ENCODE assay signal across 7 cellular contexts in the genomic region with DNA sequence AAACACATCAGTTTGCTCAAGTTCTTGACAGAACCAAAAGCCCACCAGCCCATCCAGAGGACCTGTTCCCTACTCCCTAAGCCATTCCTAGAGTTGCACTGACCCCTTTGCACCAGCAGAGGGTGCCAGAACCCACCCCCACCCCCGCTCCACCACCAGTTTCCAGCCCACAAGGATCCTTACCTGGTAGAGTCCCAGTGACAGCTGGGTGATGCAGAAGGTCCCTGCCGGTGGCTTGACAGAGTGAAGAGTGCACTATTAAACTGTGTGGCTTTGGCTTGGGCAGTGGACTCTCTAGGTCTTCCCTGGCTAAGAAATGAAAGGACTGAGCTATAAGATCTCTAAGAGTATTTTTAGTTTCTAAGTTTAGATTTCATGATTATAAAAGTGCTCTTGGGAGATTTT.
DNase-seq lines count a peak whose midpoint lies in the region; ATAC-seq, FAIRE-seq and TF ChIP-seq lines count a peak whose summit lies in the region.

No MANE protein-coding gene starts in this region.

- FAIRE-seq in astrocyte (lab: Jason Lieb, UNC), result no peak

- H4K20me1 ChIP-seq in astrocyte (ENCODE audit: insufficient read depth, low read length), result no peaks in the 10 kb centered on the region

- peak; percentile 66 for DNase-seq in GM13977 (ENCODE audit: low spot score)
- DNase-seq in NCI-H1105 treated with DMSO at 0.1 percent for 48 hours (lab: John Stamatoyannopoulos, UW), result peak; percentile 55
- DNase-seq in T-helper 2 cell treated with Interferon-gamma antibody and Interleukin-4, amounts not matched to agents 5 μg/mL and 100 μg/mL, for 36 hours (ENCODE audit: low spot score), result peak; percentile 24
- no peak for DNase-seq in astrocyte (ENCODE audit: low read depth)
- peak; percentile 22 for DNase-seq in iPS DF 6.9 (ENCODE audit: low read depth, low spot score)
- DNase-seq in stimulated activated CD4-positive, alpha-beta T cell treated with anti-CD3 and anti-CD28 coated beads, Interleukin-15, amount 100 ng/mL, for 1 hour (ENCODE audit: low read depth in 1 of 2, low spot score in 1 of 2), result peak; percentile 27 to 38

- no peaks in the 10 kb centered on the region for H3K4me1 ChIP-seq in astrocyte (ENCODE audit: insufficient read depth, low read length)
- H3K4me1 ChIP-seq in iPS DF 6.9 (ENCODE audit: control insufficient read depth, insufficient read depth, low read length), result no peaks in the 10 kb centered on the region

- H3K27me3 Mint-ChIP-seq in T-helper 2 cell treated with Interferon-gamma antibody and Interleukin-4, amounts not matched to agents 5 μg/mL and 100 μg/mL, for 36 hours (ENCODE audit: low read depth), result peaks cover 4% of the 10 kb centered on the region
- H3K27me3 Mint-ChIP-seq in astrocyte (ENCODE audit: low read depth, unreplicated experiment), result peaks cover 3% of the 10 kb centered on the region

- H3K4me1 Mint-ChIP-seq in T-helper 2 cell treated with Interferon-gamma antibody and Interleukin-4, amounts not matched to agents 5 μg/mL and 100 μg/mL, for 36 hours (ENCODE audit: low read depth), result peaks cover 3% of the 10 kb centered on the region
- H3K4me1 Mint-ChIP-seq in astrocyte (ENCODE audit: low read depth, unreplicated experiment), result no peaks in the 10 kb centered on the region

- ATAC-seq in GM21786 (IDR thresholded peaks at IDR 0.05; ENCODE audit: unreplicated experiment), result no peak

- no peak overlapping the region for H3K27ac Mint-ChIP-seq in T-helper 2 cell treated with Interferon-gamma antibody and Interleukin-4, amounts not matched to agents 5 μg/mL and 100 μg/mL, for 36 hours
- H3K27ac Mint-ChIP-seq in astrocyte (ENCODE audit: unreplicated experiment), result no peak overlapping the region

- no peaks in the 10 kb centered on the region for H3K79me2 ChIP-seq in astrocyte (ENCODE audit: insufficient read depth, low read length)

- H3K4me3 ChIP-seq in astrocyte (ENCODE audit: insufficient read depth, low read depth, low read length) (no peak overlapping the region), iPS DF 6.9 (ENCODE audit: low read length) (no peak overlapping the region)

- no peaks in the 10 kb centered on the region for H3K36me3 ChIP-seq in astrocyte (ENCODE audit: insufficient read depth, low read length)
- H3K36me3 ChIP-seq in iPS DF 6.9 (ENCODE audit: control insufficient read depth, insufficient read depth, low read length), result no peaks in the 10 kb centered on the region

- no peak overlapping the region for H2AFZ ChIP-seq in astrocyte (ENCODE audit: low read depth, low read length)

- no peak overlapping the region for H3K9ac ChIP-seq in astrocyte (ENCODE audit: low read length)

- no peak overlapping the region for H3K4me2 ChIP-seq in astrocyte (ENCODE audit: low read length)

- H3K9me3 Mint-ChIP-seq in T-helper 2 cell treated with Interferon-gamma antibody and Interleukin-4, amounts not matched to agents 5 μg/mL and 100 μg/mL, for 36 hours, result no peaks in the 10 kb centered on the region
- no peaks in the 10 kb centered on the region for H3K9me3 Mint-ChIP-seq in astrocyte (ENCODE audit: unreplicated experiment)

- no peaks in the 10 kb centered on the region for H3K36me3 Mint-ChIP-seq in T-helper 2 cell treated with Interferon-gamma antibody and Interleukin-4, amounts not matched to agents 5 μg/mL and 100 μg/mL, for 36 hours (ENCODE audit: low read depth)
- peaks cover 3% of the 10 kb centered on the region for H3K36me3 Mint-ChIP-seq in astrocyte (ENCODE audit: low read depth, unreplicated experiment)

- no peaks in the 10 kb centered on the region for H3K27me3 ChIP-seq in astrocyte (ENCODE audit: insufficient read depth, low read length)
- no peaks in the 10 kb centered on the region for H3K27me3 ChIP-seq in iPS DF 6.9 (ENCODE audit: control insufficient read depth, insufficient read depth, low read length)

- no peak overlapping the region for H3K4me3 Mint-ChIP-seq in T-helper 2 cell treated with Interferon-gamma antibody and Interleukin-4, amounts not matched to agents 5 μg/mL and 100 μg/mL, for 36 hours
- no peak overlapping the region for H3K4me3 Mint-ChIP-seq in astrocyte (ENCODE audit: unreplicated experiment)

- H3K27ac ChIP-seq in astrocyte (ENCODE audit: low read depth, low read length) (no peak overlapping the region), iPS DF 6.9 (ENCODE audit: low read length) (no peak overlapping the region)

- in situ Hi-C loops in GM13977 (cut with MboI; ENCODE audit: low pct_unique_long_range_greater_than_20kb, low sequenced_read_pairs, unreplicated experiment), result loop anchor here (25.0 kb wide), 1 partner anchor 425 kb away; no protein-coding TSS in a partner anchor

- WGBS in iPS DF 6.9 (ENCODE audit: insufficient coverage, insufficient read length), result no CpG with 5 or more reads among the region's 2 CpGs

- H3K9me3 ChIP-seq in astrocyte (ENCODE audit: insufficient read depth, low read depth, low read length) (no peaks in the 10 kb centered on the region), iPS DF 6.9 (ENCODE audit: control insufficient read depth, insufficient read depth, low read length) (no peaks in the 10 kb centered on the region)

- TF ChIP-seq CTCF in GM13977 (IDR thresholded peaks at IDR 0.05; ENCODE audit: extremely low read depth, insufficient read depth, missing control alignments) (peak; percentile 92), astrocyte (IDR thresholded peaks at IDR 0.05; ENCODE audit: insufficient read depth, low read depth, low read length) (peak; percentile 85)
